Comparison of ENCODE assay signal across 28 cellular contexts in the genomic region with DNA sequence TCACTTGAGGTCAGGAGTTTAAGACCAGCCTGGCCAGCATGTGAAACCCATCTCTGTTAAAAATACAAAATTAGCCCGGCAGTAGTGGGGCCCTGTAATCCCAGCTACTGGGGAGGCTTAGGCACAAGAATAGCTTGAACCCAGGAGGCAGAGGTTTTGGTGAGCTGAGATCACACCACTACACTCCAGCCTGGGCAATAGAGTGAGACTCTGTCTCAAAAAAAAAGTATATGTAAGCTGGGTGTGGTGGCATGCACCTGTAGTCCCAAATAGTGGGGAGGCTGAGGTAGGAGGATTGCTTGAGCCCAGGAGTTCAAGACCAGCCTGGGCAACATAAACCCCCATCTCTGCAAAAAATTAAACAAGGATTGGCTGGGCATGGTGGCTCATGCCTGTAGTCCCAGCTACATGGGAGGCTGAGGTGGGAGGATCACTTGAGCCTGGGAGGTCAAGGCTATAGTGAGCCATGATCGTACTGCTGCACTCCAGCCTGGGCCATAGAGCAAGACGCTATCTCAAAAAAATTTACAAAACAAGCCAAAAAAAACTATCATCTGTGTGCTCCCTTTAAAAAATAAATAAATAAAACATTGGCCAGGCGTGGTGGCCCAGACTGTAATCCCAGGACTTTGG. TPM values are rescaled to one million over a fixed set of nuclear protein-coding genes. Genes with fewer than 3 reads are reported as not detected.
"Had no signal": no experiment of that assay in that cellular context is flagged by ENCODE, and none has a peak within 500 bp of the region (broad histone marks: within the 10 kb centered on the region; RNA-seq: fewer than 3 reads in every experiment).

No MANE protein-coding gene starts in this region.

- H3K27ac ChIP-seq: ascending aorta, cardiac muscle cell had no signal

- H3K9me3 ChIP-seq: ascending aorta, MG63 had no signal

- FAIRE-seq: TTC549 had no signal

- H3K27me3 ChIP-seq: ascending aorta, cardiac muscle cell, MG63 had no signal

- H3K36me3 ChIP-seq: ascending aorta, cardiac muscle cell had no signal

- DNase-seq: activated CD4-positive, alpha-beta T cell treated with anti-CD3 and anti-CD28 coated beads for 36 hours; activated CD4-positive, alpha-beta T cell treated with anti-CD3 and anti-CD28 coated beads, Interleukin-2, amount 10 ng/mL, durations not matched to agents 7 days and 5 days; activated CD4-positive, alpha-beta T cell treated with anti-CD3 and anti-CD28 coated beads, Interleukin-2, amount 50 U/mL, for 48 hours; activated CD8-positive, alpha-beta T cell treated with anti-CD3 and anti-CD28 coated beads, Interleukin-2, amount 10 ng/mL, durations not matched to agents 7 days and 5 days; activated gamma-delta T cell; activated naive CD4-positive, alpha-beta T cell treated with Interleukin-2 at 50 U/mL for 16 hours; activated naive CD8-positive, alpha-beta T cell treated with anti-CD3 and anti-CD28 coated beads, Interleukin-2, amount 10 ng/mL, durations not matched to agents 7 days and 5 days; activated T-cell treated with anti-CD3 and anti-CD28 coated beads, Interleukin-2, amount 50 U/mL, for 24 hours; amygdala; MG63; NCI-H1092; NCI-H1436 treated with DMSO at 0.1 percent for 48 hours; NCI-H1694 treated with DMSO at 0.1 percent for 48 hours; NCI-H2029; NCI-H345; NCI-H524 treated with DMSO at 0.1 percent for 48 hours; OCI-M1; SIG-M5; SW 1271; T-helper 1 cell; T1000 had no signal

- ATAC-seq: activated CD4-positive, alpha-beta T cell treated with anti-CD3 and anti-CD28 coated beads for 36 hours; activated CD4-positive, CD25-positive, alpha-beta regulatory T cell treated with anti-CD3 and anti-CD28 coated beads, Interleukin-2, amount 50 U/mL, for 24 hours; activated CD8-positive, alpha-beta T cell treated with anti-CD3 and anti-CD28 coated beads, Interleukin-2, amount 10 ng/mL, durations not matched to agents 7 days and 5 days; Panc1; WTC11 had no signal

- H3K4me3 ChIP-seq: ascending aorta, cardiac muscle cell, MG63 had no signal

RNA-seq across cellular contexts. Expression of gene AIFM3, which starts 39.0 kb away (rescaled TPM):
- total RNA-seq: ascending aorta, RPMI7951 had no signal
